Comparison of ENCODE assay signal across 13 cellular contexts in genomic region chr1:186420923-186421322, GRCh38. TPM values are rescaled to one million over a fixed set of nuclear protein-coding genes. Genes with fewer than 3 reads are reported as not detected.
DNase-seq lines count a peak whose midpoint lies in the region; ATAC-seq and TF ChIP-seq lines count a peak whose summit lies in the region.
"Had no signal": no experiment of that assay in that cellular context is flagged by ENCODE, and none has a peak within 500 bp of the region (broad histone marks: within the 10 kb centered on the region; RNA-seq: fewer than 3 reads in every experiment).

No MANE protein-coding gene starts in this region.

- H3K27ac ChIP-seq in OCI-LY7 (ENCODE audit: low read depth, low read length, poor library complexity, severe bottlenecking) (peak overlapping the region; percentile 7), body of pancreas (no peak overlapping the region)

- intact Hi-C loops in OCI-LY7 (cut with micrococcal nuclease; ENCODE audit: unreplicated experiment): no loop called here
- intact Hi-C loops in body of pancreas (cut with DNase I): no loop called here

- no peak overlapping the region; the same call in 1 of the 2 replicates for H3K4me2 ChIP-seq in OCI-LY7 (ENCODE audit: low read length)

- H3K4me3 Mint-ChIP-seq in activated naive CD8-positive, alpha-beta T cell treated with anti-CD3 and anti-CD28 coated beads for 36 hours: no peak overlapping the region
- H3K4me3 Mint-ChIP-seq in activated naive CD8-positive, alpha-beta T cell treated with anti-CD3 and anti-CD28 coated beads, Interleukin-2, amount 50 U/mL, for 24 hours: no peak overlapping the region
- H3K4me3 Mint-ChIP-seq in stimulated activated effector memory CD8-positive, alpha-beta T cell treated with anti-CD3 and anti-CD28 coated beads, Interleukin-12 subunit alpha, Interleukin-12 subunit beta, amount 100 ng/mL, for 72 hours: no peak overlapping the region
- H3K4me3 Mint-ChIP-seq in stimulated activated naive B cell treated with anti-CD40 and anti-IgM and Interleukin-4, amounts not matched to agents 10 μg/mL and 1 μg/mL and 100 μg/mL, for 72 hours: no peak overlapping the region
- H3K4me3 Mint-ChIP-seq: B cell had no signal

- H3K27me3 ChIP-seq in body of pancreas: no peaks in the 10 kb centered on the region

- no peak for DNase-seq in activated naive CD8-positive, alpha-beta T cell treated with anti-CD3 and anti-CD28 coated beads for 36 hours
- no peak for DNase-seq in activated naive CD8-positive, alpha-beta T cell treated with anti-CD3 and anti-CD28 coated beads, Interleukin-2, amount 50 U/mL, for 24 hours
- DNase-seq in OCI-LY7 (ENCODE audit: low spot score) (peak; percentile 38), hypothalamus (lab: John Stamatoyannopoulos, UW) (no peak), body of pancreas (no peak)
- no peak for DNase-seq in stimulated activated effector memory CD8-positive, alpha-beta T cell treated with anti-CD3 and anti-CD28 coated beads, Interleukin-12 subunit alpha, Interleukin-12 subunit beta, amount 100 ng/mL, for 72 hours (ENCODE audit: low spot score in 2 of 2)
- DNase-seq in stimulated activated naive B cell treated with anti-CD40 and anti-IgM and Interleukin-4, amounts not matched to agents 10 μg/mL and 1 μg/mL and 100 μg/mL, for 72 hours: no peak
- DNase-seq: left colon; stimulated activated CD4-positive, alpha-beta T cell treated with anti-CD3 and anti-CD28 coated beads, Interleukin-4, amount 100 ng/mL, for 1 hour had no signal

- H3K9me3 Mint-ChIP-seq in activated naive CD8-positive, alpha-beta T cell treated with anti-CD3 and anti-CD28 coated beads for 36 hours: no peaks in the 10 kb centered on the region
- H3K9me3 Mint-ChIP-seq in activated naive CD8-positive, alpha-beta T cell treated with anti-CD3 and anti-CD28 coated beads, Interleukin-2, amount 50 U/mL, for 24 hours: no peaks in the 10 kb centered on the region
- H3K9me3 Mint-ChIP-seq in stimulated activated effector memory CD8-positive, alpha-beta T cell treated with anti-CD3 and anti-CD28 coated beads, Interleukin-12 subunit alpha, Interleukin-12 subunit beta, amount 100 ng/mL, for 72 hours: no peaks in the 10 kb centered on the region
- H3K9me3 Mint-ChIP-seq in stimulated activated naive B cell treated with anti-CD40 and anti-IgM and Interleukin-4, amounts not matched to agents 10 μg/mL and 1 μg/mL and 100 μg/mL, for 72 hours: no peaks in the 10 kb centered on the region

- H3K27me3 Mint-ChIP-seq in activated naive CD8-positive, alpha-beta T cell treated with anti-CD3 and anti-CD28 coated beads for 36 hours: no peaks in the 10 kb centered on the region
- no peaks in the 10 kb centered on the region for H3K27me3 Mint-ChIP-seq in activated naive CD8-positive, alpha-beta T cell treated with anti-CD3 and anti-CD28 coated beads, Interleukin-2, amount 50 U/mL, for 24 hours
- no peaks in the 10 kb centered on the region for H3K27me3 Mint-ChIP-seq in stimulated activated naive B cell treated with anti-CD40 and anti-IgM and Interleukin-4, amounts not matched to agents 10 μg/mL and 1 μg/mL and 100 μg/mL, for 72 hours
- H3K27me3 Mint-ChIP-seq: B cell had no signal

- no peaks in the 10 kb centered on the region for H3K9me2 ChIP-seq in OCI-LY7 (ENCODE audit: insufficient read depth, low read length)

- H3K4me3 ChIP-seq in OCI-LY7 (ENCODE audit: low read depth, low read length, poor library complexity, severe bottlenecking) (no peak overlapping the region), body of pancreas (no peak overlapping the region)

- POLR2A ChIA-PET in OCI-LY7 (lab: Charles Lee): interaction anchor here (0.6 to 1.5 kb wide), 6 partner anchors 12 to 281 kb away, joined by 3 to 7 read pairs (median 4); no protein-coding TSS in a partner anchor

- no peak for ATAC-seq in activated naive CD8-positive, alpha-beta T cell treated with anti-CD3 and anti-CD28 coated beads, Interleukin-2, amount 50 U/mL, for 24 hours
- ATAC-seq in HG02840 (IDR thresholded peaks at IDR 0.05; ENCODE audit: low FRiP score, unreplicated experiment) (peak; percentile 97), body of pancreas (no peak)
- ATAC-seq in stimulated activated effector memory CD8-positive, alpha-beta T cell treated with anti-CD3 and anti-CD28 coated beads, Interleukin-12 subunit alpha, Interleukin-12 subunit beta, amount 100 ng/mL, for 72 hours: no peak
- ATAC-seq in stimulated activated naive B cell treated with anti-CD40 and anti-IgM and Interleukin-4, amounts not matched to agents 10 μg/mL and 1 μg/mL and 100 μg/mL, for 72 hours (replicated peaks): no peak
- ATAC-seq: left colon had no signal

- no peak for TF ChIP-seq POLR2A in body of pancreas (IDR thresholded peaks at IDR 0.05)

- H3K4me1 ChIP-seq in OCI-LY7 (ENCODE audit: insufficient read depth, low read length, poor library complexity, severe bottlenecking) (peaks cover 5% of the 10 kb centered on the region), body of pancreas (no peaks in the 10 kb centered on the region)

- peak overlapping the region; percentile 67 for H3K27ac Mint-ChIP-seq in activated naive CD8-positive, alpha-beta T cell treated with anti-CD3 and anti-CD28 coated beads for 36 hours
- H3K27ac Mint-ChIP-seq in activated naive CD8-positive, alpha-beta T cell treated with anti-CD3 and anti-CD28 coated beads, Interleukin-2, amount 50 U/mL, for 24 hours: no peak overlapping the region
- peak overlapping the region; percentile 12 for H3K27ac Mint-ChIP-seq in stimulated activated effector memory CD8-positive, alpha-beta T cell treated with anti-CD3 and anti-CD28 coated beads, Interleukin-12 subunit alpha, Interleukin-12 subunit beta, amount 100 ng/mL, for 72 hours
- H3K27ac Mint-ChIP-seq in stimulated activated naive B cell treated with anti-CD40 and anti-IgM and Interleukin-4, amounts not matched to agents 10 μg/mL and 1 μg/mL and 100 μg/mL, for 72 hours: no peak overlapping the region
- H3K27ac Mint-ChIP-seq: B cell had no signal

- TF ChIP-seq CTCF in OCI-LY7 (conservative IDR thresholded peaks at IDR 0.05; ENCODE audit: low read length): no peak
- TF ChIP-seq CTCF in body of pancreas (IDR thresholded peaks at IDR 0.05): no peak

- CTCF ChIA-PET in OCI-LY7 (lab: Charles Lee; ENCODE audit: unreplicated experiment): no interaction called here

- H3K9me3 ChIP-seq in OCI-LY7 (ENCODE audit: low read length) (no peaks in the 10 kb centered on the region), body of pancreas (no peaks in the 10 kb centered on the region)

- 85 to 89% methylated on average over 1 of the region's 1 CpG for WGBS in body of pancreas, 2 donors

- no TSS peak for BruUV-seq in OCI-LY7 (replicated peaks; lab: Mats Ljungman, UMichigan)

- H3K4me1 Mint-ChIP-seq in activated naive CD8-positive, alpha-beta T cell treated with anti-CD3 and anti-CD28 coated beads for 36 hours: peaks cover 6% of the 10 kb centered on the region
- peaks cover 4% of the 10 kb centered on the region for H3K4me1 Mint-ChIP-seq in activated naive CD8-positive, alpha-beta T cell treated with anti-CD3 and anti-CD28 coated beads, Interleukin-2, amount 50 U/mL, for 24 hours
- peaks cover 7% of the 10 kb centered on the region for H3K4me1 Mint-ChIP-seq in stimulated activated effector memory CD8-positive, alpha-beta T cell treated with anti-CD3 and anti-CD28 coated beads, Interleukin-12 subunit alpha, Interleukin-12 subunit beta, amount 100 ng/mL, for 72 hours
- H3K4me1 Mint-ChIP-seq in stimulated activated naive B cell treated with anti-CD40 and anti-IgM and Interleukin-4, amounts not matched to agents 10 μg/mL and 1 μg/mL and 100 μg/mL, for 72 hours: no peaks in the 10 kb centered on the region
- H3K4me1 Mint-ChIP-seq: B cell had no signal

- peaks cover 21% of the 10 kb centered on the region for H3K36me3 Mint-ChIP-seq in activated naive CD8-positive, alpha-beta T cell treated with anti-CD3 and anti-CD28 coated beads for 36 hours
- H3K36me3 Mint-ChIP-seq in activated naive CD8-positive, alpha-beta T cell treated with anti-CD3 and anti-CD28 coated beads, Interleukin-2, amount 50 U/mL, for 24 hours (ENCODE audit: low read depth): peaks cover 24% of the 10 kb centered on the region
- H3K36me3 Mint-ChIP-seq in stimulated activated effector memory CD8-positive, alpha-beta T cell treated with anti-CD3 and anti-CD28 coated beads, Interleukin-12 subunit alpha, Interleukin-12 subunit beta, amount 100 ng/mL, for 72 hours: peaks cover 26% of the 10 kb centered on the region
- peaks cover 11 to 25% of the 10 kb centered on the region in 2 donors for H3K36me3 Mint-ChIP-seq in stimulated activated naive B cell treated with anti-CD40 and anti-IgM and Interleukin-4, amounts not matched to agents 10 μg/mL and 1 μg/mL and 100 μg/mL, for 72 hours

- H2AFZ ChIP-seq in OCI-LY7 (ENCODE audit: low read length): no peak overlapping the region

- no peaks in the 10 kb centered on the region for H4K20me1 ChIP-seq in OCI-LY7 (ENCODE audit: insufficient read depth, low read length)

- peaks cover 22% of the 10 kb centered on the region for H3K36me3 ChIP-seq in OCI-LY7 (ENCODE audit: insufficient read depth, low read length)
- peaks cover 0 to 15% of the 10 kb centered on the region in 2 donors for H3K36me3 ChIP-seq in body of pancreas (replicated peaks in 1 of 2; ENCODE audit: insufficient read depth in 1 of 2, low read depth in 2 of 2)

- no peaks in the 10 kb centered on the region for H3K79me2 ChIP-seq in OCI-LY7 (ENCODE audit: insufficient read depth, low read depth, low read length)

RNA-seq across cellular contexts. Expression of gene PDC, which starts 40.0 kb away (rescaled TPM):
- total RNA-seq in activated naive CD8-positive, alpha-beta T cell treated with anti-CD3 and anti-CD28 coated beads for 36 hours: not detected
- not detected in 2 replicates for total RNA-seq in OCI-LY7 (2014; rRNA removed; shearing (Covaris generic))
- total RNA-seq in OCI-LY7 (2022) (not detected in 2 replicates), body of pancreas (not detected)
- total RNA-seq: astrocyte, B cell, HT1080, left colon had no signal

RNA-seq across cellular contexts. Expression of gene ODR4, which starts 45.3 kb away (rescaled TPM):
- total RNA-seq in activated naive CD8-positive, alpha-beta T cell treated with anti-CD3 and anti-CD28 coated beads for 36 hours: 10 to 100 TPM; 15.9 to 16.0 TPM
- 9.2 and 12.0 TPM in 2 replicates for total RNA-seq in OCI-LY7 (2014; rRNA removed; shearing (Covaris generic))
- total RNA-seq in OCI-LY7 (2022): 11.6 and 16.1 TPM in 2 replicates
- 10 to 100 TPM; 13.5 to 17.6 TPM for total RNA-seq in body of pancreas

RNA-seq across cellular contexts. Expression of gene TPR, which starts 45.9 kb away (rescaled TPM):
- 100 to 1,000 TPM; 116 to 120 TPM for total RNA-seq in activated naive CD8-positive, alpha-beta T cell treated with anti-CD3 and anti-CD28 coated beads for 36 hours
- total RNA-seq in OCI-LY7 (2014; rRNA removed; shearing (Covaris generic)): 81.8 and 92.1 TPM in 2 replicates
- 136 and 141 TPM in 2 replicates for total RNA-seq in OCI-LY7 (2022)
- 10 to 100 TPM; 30.7 to 31.1 TPM for total RNA-seq in body of pancreas

Comparison
In these comparisons a context has a peak if more than half of its experiments do, and no peak if none do; other contexts are left out.
1. H3K27ac Mint-ChIP-seq: peak in activated naive CD8-positive, alpha-beta T cell treated with anti-CD3 and anti-CD28 coated beads for 36 hours (single experiment) and stimulated activated effector memory CD8-positive, alpha-beta T cell treated with anti-CD3 and anti-CD28 coated beads, Interleukin-12 subunit alpha, Interleukin-12 subunit beta, amount 100 ng/mL, for 72 hours (single experiment); none in activated naive CD8-positive, alpha-beta T cell treated with anti-CD3 and anti-CD28 coated beads, Interleukin-2, amount 50 U/mL, for 24 hours (single experiment) and stimulated activated naive B cell treated with anti-CD40 and anti-IgM and Interleukin-4, amounts not matched to agents 10 μg/mL and 1 μg/mL and 100 μg/mL, for 72 hours (single experiment).